ENCODE assay signal across 9 cellular contexts in genomic region chr18:9613550-9614400, GRCh38. TPM values are rescaled to one million over a fixed set of nuclear protein-coding genes. Genes with fewer than 3 reads are reported as not detected.
A peak's percentile ranks its signal among the peaks of the same experiment; 100 is the strongest.
DNase-seq lines count a peak whose midpoint lies in the region; ATAC-seq, FAIRE-seq and TF ChIP-seq lines count a peak whose summit lies in the region.
"Had no signal": no experiment of that assay in that cellular context is flagged by ENCODE, and none has a peak within 500 bp of the region (broad histone marks: within the 10 kb centered on the region; RNA-seq: fewer than 3 reads in every experiment).

No MANE protein-coding gene starts in this region.

- intact Hi-C loops in adrenal gland (cut with DNase I): loop anchor here in 1 of 2 donors (10.0 kb wide), 1 partner anchor 151 kb away; no protein-coding TSS in a partner anchor
- intact Hi-C loops in left ventricle myocardium superior (cut with micrococcal nuclease): no loop called here
- intact Hi-C loops in posterior cingulate gyrus (cut with DNase I): loop anchor here (5.0 to 10.0 kb wide), 2 partner anchors 51 to 136 kb away; partner anchors contain the start of gene RALBP1
- intact Hi-C loops in aorta (cut with DNase I): loop anchor here (2.0 to 10.0 kb wide), 2 partner anchors 59 to 161 kb away; no protein-coding TSS in a partner anchor

- H3K27me3 ChIP-seq in adrenal gland: no peaks in the 10 kb centered on the region
- no peaks in the 10 kb centered on the region for H3K27me3 ChIP-seq in aorta (ENCODE audit: control insufficient read depth in 1 of 2, insufficient read depth in 2 of 2, low read length in 1 of 2)

- H3K27ac ChIP-seq in adrenal gland: peak overlapping the region; percentile 88 to 97 (median 94)
- peak overlapping the region; percentile 79 to 91 for H3K27ac ChIP-seq in aorta (ENCODE audit: low read depth in 1 of 2, low read length in 2 of 2)

- peak overlapping the region; percentile 46 to 95 (median 82) for H3K4me3 ChIP-seq in adrenal gland
- H3K4me3 ChIP-seq in aorta (ENCODE audit: low read length in 2 of 2): peak overlapping the region; percentile 77 to 100

- TF ChIP-seq POLR2A in adrenal gland (IDR thresholded peaks at IDR 0.05): peak in 1 of 2 donors; percentile 64

- H3K9me3 ChIP-seq in adrenal gland (replicated peaks in 1 of 3): no peaks in the 10 kb centered on the region
- no peaks in the 10 kb centered on the region for H3K9me3 ChIP-seq in aorta (ENCODE audit: control insufficient read depth, low read length)

- H3K4me1 ChIP-seq in adrenal gland (replicated peaks in 1 of 2): peaks cover 11 to 38% of the 10 kb centered on the region in 2 donors
- H3K4me1 ChIP-seq in aorta (ENCODE audit: control insufficient read depth in 1 of 2, insufficient read depth in 2 of 2, low read length in 2 of 2): peaks cover 2 to 13% of the 10 kb centered on the region in 2 donors

- peak in 1 of 6 experiments; percentile 14 for TF ChIP-seq CTCF in adrenal gland (IDR thresholded peaks at IDR 0.05)

- no peak for FAIRE-seq in HTR-8/SVneo (lab: Jason Lieb, UNC)
- FAIRE-seq: colon had no signal

- WGBS in adrenal gland, 4 donors: 0 to 1% (median 0%) methylated on average over 6 to 78 of the region's 78 CpGs
- WGBS in aorta, 2 donors: 0 to 1% methylated on average over 50 to 78 of the region's 78 CpGs

- H3K36me3 ChIP-seq in adrenal gland (replicated peaks in 1 of 2) (no peaks in the 10 kb centered on the region), aorta (ENCODE audit: control insufficient read depth in 1 of 2, insufficient read depth in 2 of 2, low read length in 1 of 2) (no peaks in the 10 kb centered on the region)

- DNase-seq in D341Med (ENCODE audit: low spot score) (peak; percentile 83), HTR-8/SVneo (ENCODE audit: insufficient read length, low spot score) (peak; percentile 19), adrenal gland (peak; percentile 56 to 69 (median 64)), left ventricle myocardium superior (peak; percentile 77), posterior cingulate gyrus (peak; percentile 10 to 88 (median 39)), aorta (peak; percentile 74 to 88)

- peak; percentile 30 for ATAC-seq in GM21360 (IDR thresholded peaks at IDR 0.05; ENCODE audit: unreplicated experiment)
- ATAC-seq in SK-N-SH treated with all-trans-retinoic acid at 6 μM for 48 hours: peak; percentile 62
- ATAC-seq in left ventricle myocardium superior: peak; percentile 61
- ATAC-seq in aorta (ENCODE audit: low FRiP score): peak; percentile 64

TF ChIP-seq in SK-N-SH treated with all-trans-retinoic acid at 6 μM for 48 hours, 23 proteins besides CTCF, POLR2A, EP300 and RAD21:
- TF ChIP-seq ARNTL (CRISPR knock-in tag; IDR thresholded peaks at IDR 0.05; ENCODE audit: borderline replicate concordance, low read depth) (no peak), PATZ1 (CRISPR knock-in tag; IDR thresholded peaks at IDR 0.05; ENCODE audit: borderline replicate concordance) (peak; percentile 27; the same call in 1 of the 2 replicates)
TF ChIP-seq in SK-N-SH treated with all-trans-retinoic acid at 6 μM for 48 hours: peak in this region for 1.

RNA-seq across cellular contexts. Expression of gene PPP4R1, which starts 0.6 kb away (rescaled TPM):
- total RNA-seq in adrenal gland (100 to 1,000 TPM in 1 of 8 donors, 10 to 100 TPM in 7; 22.8 to 104 (median 66.2) TPM), left ventricle myocardium superior (59.2 TPM), aorta (100 to 1,000 TPM; 119 to 121 TPM)
- polyA plus RNA-seq in adrenal gland (10 to 100 TPM; 25.7 to 56.4 (median 36.1) TPM), aorta (10 to 100 TPM; 36.6 to 38.4 TPM)

Comparison
In these comparisons a context has a peak if more than half of its experiments do, and no peak if none do; other contexts are left out.
1. Peak in every context shown above with its lines: DNase-seq, ATAC-seq, H3K4me3 ChIP-seq and H3K27ac ChIP-seq.
2. DNase-seq: peak in every context shown above with its lines; median percentile 83 in D341Med; 81 in aorta; 77 in left ventricle myocardium superior; 64 in adrenal gland; 39 in posterior cingulate gyrus; 19 in HTR-8/SVneo.